In genomic region chr12:110537605-110538409, GRCh38 we compare ENCODE assay signal across 1 cellular context.
TF ChIP-seq lines count a peak whose summit lies in the region.

No MANE protein-coding gene starts in this region.

TF ChIP-seq in IMR-90, 13 proteins besides CTCF, POLR2A, EP300 and RAD21:
- TF ChIP-seq MAFK (IDR thresholded peaks at IDR 0.05; ENCODE audit: low read depth, low read length) (no peak), RCOR1 (IDR thresholded peaks at IDR 0.05; ENCODE audit: insufficient replicate concordance, low read length) (no peak), USF2 (IDR thresholded peaks at IDR 0.05; ENCODE audit: low read depth, low read length) (no peak), RFX5 (IDR thresholded peaks at IDR 0.05; ENCODE audit: low read depth, low read length) (no peak), CHD1 (IDR thresholded peaks at IDR 0.05; ENCODE audit: low read depth, low read length) (no peak), CEBPB (IDR thresholded peaks at IDR 0.05; ENCODE audit: low read depth, low read length) (no peak), NFE2L2 (IDR thresholded peaks at IDR 0.05; ENCODE audit: low read depth, low read length) (no peak), BHLHE40 (IDR thresholded peaks at IDR 0.05; ENCODE audit: low read depth, low read length) (no peak), MAZ (IDR thresholded peaks at IDR 0.05; ENCODE audit: borderline replicate concordance, low read depth, low read length) (no peak), ELK1 (IDR thresholded peaks at IDR 0.05; ENCODE audit: borderline replicate concordance, low read depth, low read length) (no peak), MXI1 (IDR thresholded peaks at IDR 0.05; ENCODE audit: borderline replicate concordance, low read depth, low read length) (no peak)
